20 cellular contexts compared by ENCODE assay signal in genomic region chr1:162144853-162145252, GRCh38.
DNase-seq lines count a peak whose midpoint lies in the region; ATAC-seq and TF ChIP-seq lines count a peak whose summit lies in the region.
"Had no signal": no experiment of that assay in that cellular context is flagged by ENCODE, and none has a peak within 500 bp of the region (broad histone marks: within the 10 kb centered on the region; RNA-seq: fewer than 3 reads in every experiment).

No MANE protein-coding gene starts in this region.

- in situ Hi-C loops in GM13976 (cut with MboI; ENCODE audit: low sequenced_read_pairs, unreplicated experiment): no loop called here
- in situ Hi-C loops in GM13977 (cut with MboI; ENCODE audit: low pct_unique_long_range_greater_than_20kb, low sequenced_read_pairs, unreplicated experiment): no loop called here

- H3K4me1 Mint-ChIP-seq in effector memory CD8-positive, alpha-beta T cell (ENCODE audit: low read depth in 2 of 2): no peaks in the 10 kb centered on the region
- H3K4me1 Mint-ChIP-seq: IgD-negative memory B cell had no signal

- ATAC-seq in effector memory CD8-positive, alpha-beta T cell (replicated peaks): no peak
- ATAC-seq: CD8-positive, alpha-beta T cell; right cardiac atrium had no signal

- H3K27me3 Mint-ChIP-seq in effector memory CD8-positive, alpha-beta T cell: peaks cover 27 to 36% of the 10 kb centered on the region in 2 donors

- no peaks in the 10 kb centered on the region for H3K36me3 Mint-ChIP-seq in effector memory CD8-positive, alpha-beta T cell (ENCODE audit: insufficient read depth)
- H3K36me3 Mint-ChIP-seq: CD8-positive, alpha-beta T cell had no signal

- H3K27ac Mint-ChIP-seq in effector memory CD8-positive, alpha-beta T cell: no peak overlapping the region
- H3K27ac Mint-ChIP-seq: CD8-positive, alpha-beta T cell; IgD-negative memory B cell had no signal

- TF ChIP-seq CTCF in GM13976 (IDR thresholded peaks at IDR 0.05; ENCODE audit: borderline replicate concordance, control extremely low read depth, extremely low read depth, insufficient read depth, missing control alignments) (no peak), GM13977 (IDR thresholded peaks at IDR 0.05; ENCODE audit: extremely low read depth, insufficient read depth, missing control alignments) (no peak)

- no peaks in the 10 kb centered on the region for H3K9me3 Mint-ChIP-seq in effector memory CD8-positive, alpha-beta T cell
- H3K9me3 Mint-ChIP-seq: CD8-positive, alpha-beta T cell; IgD-negative memory B cell had no signal

- DNase-seq in COLO668 (lab: John Stamatoyannopoulos, UW; ENCODE audit: unreplicated experiment) (peak; percentile 48), NCI-H1092 treated with DMSO at 0.1 percent for 48 hours (lab: John Stamatoyannopoulos, UW) (peak; percentile 66), SIG-M5 (lab: John Stamatoyannopoulos, UW) (peak; percentile 74), iPS-NIHi11 (ENCODE audit: low spot score) (peak; percentile 37), GM13976 (ENCODE audit: low spot score) (no peak), HCEC 1CT (no peak), GM13977 (ENCODE audit: low spot score) (no peak)
- no peak for DNase-seq in effector memory CD8-positive, alpha-beta T cell
- DNase-seq: activated CD4-positive, alpha-beta T cell treated with anti-CD3 and anti-CD28 coated beads, Interleukin-2, amount 50 U/mL, for 1 hour; activated naive CD4-positive, alpha-beta T cell treated with anti-CD3 and anti-CD28 coated beads, Interleukin-2, amount 50 U/mL, for 16 hours; activated T-cell treated with anti-CD3 and anti-CD28 coated beads, Interleukin-2, amount 50 U/mL, for 1 hour; CD8-positive, alpha-beta T cell; cortex of kidney; glutamatergic neuron; kidney; NCI-H226; right cardiac atrium; SK-N-SH; stimulated activated CD4-positive, alpha-beta T cell treated with anti-CD3 and anti-CD28 coated beads, Interleukin-1b, Interleukin-23, amount 100 ng/mL, for 48 hours had no signal

- no peak overlapping the region for H3K4me3 Mint-ChIP-seq in effector memory CD8-positive, alpha-beta T cell
- H3K4me3 Mint-ChIP-seq: CD8-positive, alpha-beta T cell; IgD-negative memory B cell had no signal

Comparison
In these comparisons a context has a peak if more than half of its experiments do, and no peak if none do; other contexts are left out.
1. DNase-seq: peak in COLO668 (single experiment), NCI-H1092 treated with DMSO at 0.1 percent for 48 hours (single experiment), SIG-M5 (single experiment) and iPS-NIHi11 (single experiment); none in GM13976 (single experiment), effector memory CD8-positive, alpha-beta T cell (0 of 3), HCEC 1CT (single experiment) and GM13977 (single experiment).